ENCODE assay signal across 8 cellular contexts in the genomic region with DNA sequence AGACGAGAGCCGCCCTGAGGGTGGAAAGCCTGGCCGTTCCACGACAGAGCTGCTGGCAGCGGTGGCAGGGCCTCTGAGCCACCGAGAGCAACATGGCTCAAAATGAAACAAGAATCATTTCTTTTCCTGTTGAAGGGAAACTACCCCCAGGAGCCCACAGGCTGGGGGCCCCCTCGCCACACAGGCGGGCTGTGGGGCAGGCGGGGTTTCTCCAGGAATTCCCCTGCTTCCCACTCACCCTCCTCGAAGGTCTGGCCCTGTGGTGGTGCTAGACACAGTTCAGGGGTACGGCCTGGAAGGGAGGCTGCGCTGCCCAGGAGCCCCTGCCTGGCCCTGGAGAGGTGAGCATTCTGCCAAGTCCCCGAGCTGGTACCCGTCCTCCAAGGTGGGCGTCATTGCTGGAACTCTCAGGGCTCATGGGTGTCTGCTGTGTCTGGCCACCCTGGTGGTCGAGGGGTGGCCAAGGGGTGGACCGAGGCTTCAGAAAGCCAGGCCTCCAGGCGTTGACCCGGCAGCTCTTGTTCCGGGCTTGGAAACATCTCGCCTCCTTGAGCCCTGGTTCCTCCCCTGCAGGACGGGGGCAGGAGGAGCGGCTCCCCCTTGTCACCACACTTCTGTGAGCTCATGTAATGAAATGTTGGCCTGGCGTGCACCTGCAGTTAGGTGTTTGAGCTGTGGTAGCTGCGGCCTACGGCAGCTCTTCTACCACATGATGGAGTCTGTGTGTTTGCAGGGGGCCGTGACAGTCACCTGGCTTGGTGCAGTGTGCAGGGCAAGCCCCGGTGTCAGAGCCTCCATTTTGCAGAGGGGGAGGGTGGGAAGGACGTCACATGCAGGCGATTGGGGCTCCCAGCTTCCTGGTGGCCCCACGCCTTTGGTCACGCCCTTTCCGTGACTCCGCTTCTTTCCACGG.
A peak's percentile ranks its signal among the peaks of the same experiment; 100 is the strongest.
DNase-seq lines count a peak whose midpoint lies in the region; ATAC-seq and TF ChIP-seq lines count a peak whose summit lies in the region.

No MANE protein-coding gene starts in this region.

- H3K9me3 ChIP-seq in neuronal stem cell (replicated peaks in 1 of 2; ENCODE audit: control insufficient read depth in 2 of 2, insufficient read depth in 1 of 2, low read depth in 1 of 2, low read length in 2 of 2), result no peaks in the 10 kb centered on the region

- H3K23ac ChIP-seq in neuronal stem cell (ENCODE audit: low read depth, low read length, poor library complexity), result peak overlapping the region; percentile 67

- H3K4me3 Mint-ChIP-seq in progenitor cell of endocrine pancreas (ENCODE audit: low read depth), result no peak overlapping the region
- H3K4me3 Mint-ChIP-seq in endothelial cell (ENCODE audit: unreplicated experiment), result no peak overlapping the region

- H2BK120ac ChIP-seq in neuronal stem cell (ENCODE audit: low read depth, low read length), result no peak overlapping the region

- H3K27me3 ChIP-seq in neuronal stem cell (ENCODE audit: control insufficient read depth in 3 of 3, insufficient read depth in 3 of 3, low read depth in 1 of 3, low read length in 3 of 3), result no peaks in the 10 kb centered on the region

- H3K9me3 Mint-ChIP-seq in progenitor cell of endocrine pancreas (ENCODE audit: low read depth) (no peaks in the 10 kb centered on the region), endothelial cell (ENCODE audit: unreplicated experiment) (no peaks in the 10 kb centered on the region)

- no peak overlapping the region for H3K4ac ChIP-seq in neuronal stem cell (ENCODE audit: low read length)

- no peak overlapping the region for H3K27ac Mint-ChIP-seq in progenitor cell of endocrine pancreas
- no peak overlapping the region for H3K27ac Mint-ChIP-seq in endothelial cell (ENCODE audit: unreplicated experiment)

- no peak overlapping the region for H4K8ac ChIP-seq in neuronal stem cell (ENCODE audit: low read depth, low read length)

- no peak overlapping the region for H3K4me2 ChIP-seq in neuronal stem cell (ENCODE audit: insufficient read depth, low read length, poor library complexity, severe bottlenecking)

- no peak overlapping the region for H2AK5ac ChIP-seq in neuronal stem cell (ENCODE audit: low read depth, low read length)

- H3K14ac ChIP-seq in neuronal stem cell (ENCODE audit: low read length), result no peak overlapping the region

- H3K79me1 ChIP-seq in neuronal stem cell (ENCODE audit: low read depth, low read length), result peaks cover 49% of the 10 kb centered on the region

- no peaks in the 10 kb centered on the region for H3K36me3 Mint-ChIP-seq in progenitor cell of endocrine pancreas (ENCODE audit: insufficient read depth)
- H3K36me3 Mint-ChIP-seq in endothelial cell (ENCODE audit: low read depth, unreplicated experiment), result peaks cover 8% of the 10 kb centered on the region

- H3K36me3 ChIP-seq in neuronal stem cell (replicated peaks in 1 of 2; ENCODE audit: control insufficient read depth in 2 of 2, insufficient read depth in 2 of 2, low read length in 2 of 2), result no peaks in the 10 kb centered on the region

- WGBS in neuronal stem cell (ENCODE audit: extremely low coverage in 2 of 2, insufficient read length in 2 of 2, insufficient replicate concordance in 1 of 2), 2 donors, result no CpG with 5 or more reads among the region's 35 CpGs

- no peak overlapping the region for H3K4me3 ChIP-seq in neuronal stem cell (ENCODE audit: low read length in 2 of 2)

- H4K91ac ChIP-seq in neuronal stem cell (ENCODE audit: low read depth, low read length, poor library complexity), result no peak overlapping the region

- H3K4me1 Mint-ChIP-seq in progenitor cell of endocrine pancreas (ENCODE audit: low read depth), result peaks cover 5% of the 10 kb centered on the region
- H3K4me1 Mint-ChIP-seq in endothelial cell (ENCODE audit: unreplicated experiment), result peaks cover 26% of the 10 kb centered on the region

- no peak overlapping the region for H2BK12ac ChIP-seq in neuronal stem cell (ENCODE audit: low read length)

- peak; percentile 35 to 79 (median 62) for DNase-seq in activated CD8-positive, alpha-beta memory T cell treated with anti-CD3 and anti-CD28 coated beads for 48 hours (ENCODE audit: low read depth in 2 of 3, low spot score in 2 of 3)
- DNase-seq in neuronal stem cell (ENCODE audit: low spot score), result no peak
- DNase-seq in progenitor cell of endocrine pancreas (ENCODE audit: low spot score, unreplicated experiment), result no peak
- DNase-seq in KG1 (lab: John Stamatoyannopoulos, UW), result no peak
- no peak for DNase-seq in endothelial cell (ENCODE audit: low spot score)
- no peak for DNase-seq in occipital lobe (lab: John Stamatoyannopoulos, UW)

- H3K18ac ChIP-seq in neuronal stem cell (ENCODE audit: low read length), result peak overlapping the region; percentile 42

- no peak overlapping the region for H2BK5ac ChIP-seq in neuronal stem cell (ENCODE audit: low read length)

- H3K27me3 Mint-ChIP-seq in progenitor cell of endocrine pancreas (no peaks in the 10 kb centered on the region), endothelial cell (ENCODE audit: unreplicated experiment) (peaks cover 8% of the 10 kb centered on the region)

- ATAC-seq in GM18870 (IDR thresholded peaks at IDR 0.05; ENCODE audit: unreplicated experiment), result peak; percentile 56
- peak; percentile 40 for ATAC-seq in HG03060 (IDR thresholded peaks at IDR 0.05; ENCODE audit: low read depth, unreplicated experiment)

- no peak overlapping the region for H2BK15ac ChIP-seq in neuronal stem cell (ENCODE audit: low read length)

- H3K9ac ChIP-seq in neuronal stem cell (ENCODE audit: low read depth, low read length, poor library complexity), result no peak overlapping the region

- no peak overlapping the region for H2AFZ ChIP-seq in neuronal stem cell (ENCODE audit: low read length)

- TF ChIP-seq CTCF in progenitor cell of endocrine pancreas (IDR thresholded peaks at IDR 0.05; ENCODE audit: unreplicated experiment) (no peak), endothelial cell (IDR thresholded peaks at IDR 0.05; ENCODE audit: unreplicated experiment) (no peak)

- H3K27ac ChIP-seq in neuronal stem cell (replicated peaks; ENCODE audit: low read length), result no peak overlapping the region

- H3K4me1 ChIP-seq in neuronal stem cell (ENCODE audit: control insufficient read depth in 2 of 2, insufficient read depth in 1 of 2, low read depth in 1 of 2, low read length in 2 of 2), result peaks cover 1 to 3% of the 10 kb centered on the region in 2 donors

Comparison
In these comparisons a context has a peak if more than half of its experiments do, and no peak if none do; other contexts are left out.
1. DNase-seq: peak in activated CD8-positive, alpha-beta memory T cell treated with anti-CD3 and anti-CD28 coated beads for 48 hours (3 of 3); none in neuronal stem cell (single experiment), progenitor cell of endocrine pancreas (single experiment), KG1 (single experiment), endothelial cell (single experiment) and occipital lobe (single experiment).